Comparison of ENCODE assay signal across 1 cellular context in the genomic region with DNA sequence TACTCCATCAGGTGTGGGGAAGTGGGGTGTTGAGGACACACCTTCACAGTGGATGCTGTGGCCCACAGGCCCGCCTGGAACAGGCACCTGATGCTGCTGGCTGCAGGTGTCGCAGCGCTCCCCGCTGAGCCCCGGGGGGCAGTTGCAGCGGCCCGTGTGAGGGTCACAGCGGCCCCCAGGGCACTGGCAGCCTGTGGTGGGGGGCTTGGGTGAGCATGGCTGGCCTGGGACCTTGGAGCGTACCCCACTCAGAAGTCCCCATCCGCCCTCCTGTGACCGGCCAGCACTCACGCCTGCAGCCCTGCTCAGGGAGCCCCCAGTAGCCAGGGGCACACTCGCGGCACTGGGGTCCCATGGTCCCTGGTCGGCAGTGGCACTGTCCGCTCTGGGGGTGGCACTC.
TF ChIP-seq lines count a peak whose summit lies in the region.

No MANE protein-coding gene starts in this region.

TF ChIP-seq in HEK293, 187 proteins besides CTCF, POLR2A, EP300 and RAD21 (continued from another document):
- TF ChIP-seq, protein P1, sequence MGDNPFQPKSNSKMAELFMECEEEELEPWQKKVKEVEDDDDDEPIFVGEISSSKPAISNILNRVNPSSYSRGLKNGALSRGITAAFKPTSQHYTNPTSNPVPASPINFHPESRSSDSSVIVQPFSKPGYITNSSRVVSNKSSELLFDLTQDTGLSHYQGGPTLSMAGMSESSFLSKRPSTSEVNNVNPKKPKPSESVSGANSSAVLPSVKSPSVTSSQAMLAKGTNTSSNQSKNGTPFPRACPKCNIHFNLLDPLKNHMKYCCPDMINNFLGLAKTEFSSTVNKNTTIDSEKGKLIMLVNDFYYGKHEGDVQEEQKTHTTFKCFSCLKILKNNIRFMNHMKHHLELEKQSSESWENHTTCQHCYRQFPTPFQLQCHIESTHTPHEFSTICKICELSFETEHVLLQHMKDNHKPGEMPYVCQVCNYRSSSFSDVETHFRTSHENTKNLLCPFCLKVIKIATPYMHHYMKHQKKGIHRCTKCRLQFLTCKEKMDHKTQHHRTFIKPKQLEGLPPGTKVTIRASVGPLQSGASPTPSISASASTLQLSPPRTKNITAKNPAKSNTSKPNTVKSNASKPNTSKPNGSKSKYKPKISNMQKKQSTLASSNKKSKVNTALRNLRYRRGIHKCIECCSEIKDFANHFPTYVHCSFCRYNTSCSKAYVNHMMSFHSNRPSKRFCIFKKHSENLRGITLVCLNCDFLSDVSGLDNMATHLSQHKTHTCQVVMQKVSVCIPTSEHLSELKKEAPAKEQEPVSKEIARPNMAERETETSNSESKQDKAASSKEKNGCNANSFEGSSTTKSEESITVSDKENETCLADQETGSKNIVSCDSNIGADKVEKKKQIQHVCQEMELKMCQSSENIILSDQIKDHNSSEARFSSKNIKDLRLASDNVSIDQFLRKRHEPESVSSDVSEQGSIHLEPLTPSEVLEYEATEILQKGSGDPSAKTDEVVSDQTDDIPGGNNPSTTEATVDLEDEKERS (tag by site-specific recombination; IDR thresholded peaks at IDR 0.05) = no peak
- TF ChIP-seq KLF8 (tag by site-specific recombination; IDR thresholded peaks at IDR 0.05) = 0 out of 2 replicates have a peak, but pooled peaks have one; percentile 1
TF ChIP-seq in HEK293: peak in this region for 3.
